Comparison of ENCODE assay signal across 16 cellular contexts in genomic region chr12:125145196-125145595, GRCh38.
DNase-seq lines count a peak whose midpoint lies in the region; ATAC-seq and TF ChIP-seq lines count a peak whose summit lies in the region.
"Had no signal": no experiment of that assay in that cellular context is flagged by ENCODE, and none has a peak within 500 bp of the region (broad histone marks: within the 10 kb centered on the region; RNA-seq: fewer than 3 reads in every experiment).

No MANE protein-coding gene starts in this region.

- no peak overlapping the region for H3K4me3 ChIP-seq in foreskin fibroblast (ENCODE audit: low read depth in 1 of 2, low read length in 2 of 2)
- H3K4me3 ChIP-seq: BLaER1 treated with 17β-estradiol and CSF1 and Interleukin-3, amounts not matched to agents 10 nM and 100 nM; HAP-1; PC-9 had no signal

- DNase-seq in DMS 273 treated with DMSO at 0.1 percent for 48 hours (lab: John Stamatoyannopoulos, UW) (peak; percentile 75), NCI-H446 treated with DMSO at 0.1 percent for 48 hours (lab: John Stamatoyannopoulos, UW) (peak; percentile 80), cerebellar cortex (ENCODE audit: low spot score) (peak; percentile 84), foreskin fibroblast (peak; percentile 68 to 85), medulla oblongata (ENCODE audit: extremely low spot score) (no peak), kidney glomerular epithelial cell (lab: John Stamatoyannopoulos, UW) (no peak)
- DNase-seq: DMS153, Karpas-422, NCI-H1105 treated with DMSO at 0.1 percent for 48 hours, NCI-H1930, NCI-H2171 treated with DMSO at 0.1 percent for 48 hours, NCI-H510A treated with DMSO at 0.1 percent for 48 hours, PC-9 had no signal

- no peak for ATAC-seq in GM21526 (IDR thresholded peaks at IDR 0.05; ENCODE audit: low FRiP score, unreplicated experiment)

- TF ChIP-seq CTCF in foreskin fibroblast (IDR thresholded peaks at IDR 0.05; ENCODE audit: low read depth, low read length), result no peak

Comparison
In these comparisons a context has a peak if more than half of its experiments do, and no peak if none do; other contexts are left out.
1. DNase-seq: peak in DMS 273 treated with DMSO at 0.1 percent for 48 hours (single experiment), NCI-H446 treated with DMSO at 0.1 percent for 48 hours (single experiment), cerebellar cortex (single experiment) and foreskin fibroblast (2 of 2); none in medulla oblongata (single experiment) and kidney glomerular epithelial cell (single experiment).